8 cellular contexts compared by ENCODE assay signal in genomic region chr13:101417043-101417406, GRCh38. TPM values are rescaled to one million over a fixed set of nuclear protein-coding genes. Genes with fewer than 3 reads are reported as not detected.
DNase-seq lines count a peak whose midpoint lies in the region; ATAC-seq and TF ChIP-seq lines count a peak whose summit lies in the region.

No MANE protein-coding gene starts in this region.

- H3K4me3 ChIP-seq in upper lobe of left lung (peak overlapping the region in 3 of 4 donors; percentile 48 to 54 (median 52)), sigmoid colon (peak overlapping the region in 1 of 4 donors; percentile 45)

- H3K27me3 ChIP-seq in upper lobe of left lung (peaks cover 0 to 15% (median 7%) of the 10 kb centered on the region in 4 donors), sigmoid colon (peaks cover 9 to 29% (median 13%) of the 10 kb centered on the region in 3 donors)

- no peak overlapping the region for H3K27ac ChIP-seq in upper lobe of left lung
- H3K27ac ChIP-seq in sigmoid colon, result no peak overlapping the region

- TF ChIP-seq EP300 in upper lobe of left lung (IDR thresholded peaks at IDR 0.05) (no peak), sigmoid colon (IDR thresholded peaks at IDR 0.05) (no peak)

- WGBS in upper lobe of left lung, 2 donors, result 13 to 29% methylated on average over 3 of the region's 3 CpGs
- whole genome bisulfite sequencing in sigmoid colon, 2 donors, result 17 to 26% methylated on average over 3 of the region's 3 CpGs

- no peaks in the 10 kb centered on the region for H3K9me3 ChIP-seq in upper lobe of left lung
- H3K9me3 ChIP-seq in sigmoid colon, result no peaks in the 10 kb centered on the region

- H3K4me1 ChIP-seq in upper lobe of left lung (peaks cover 0 to 17% (median 7%) of the 10 kb centered on the region in 4 donors), sigmoid colon (peaks cover 0 to 15% (median 12%) of the 10 kb centered on the region in 4 donors)

- DNase-seq in NCI-H1092 treated with DMSO at 0.1 percent for 48 hours (lab: John Stamatoyannopoulos, UW) (peak; percentile 99), amniotic stem cell (lab: John Stamatoyannopoulos, UW) (peak; percentile 7), islet precursor cell (peak; percentile 60), upper lobe of left lung (no peak), sigmoid colon (no peak), retina (no peak), T1000 (lab: John Stamatoyannopoulos, UW) (no peak)
- no peak for DNase-seq in effector CD8-positive, alpha-beta T cell (lab: John Stamatoyannopoulos, UW)

- H3K36me3 ChIP-seq in upper lobe of left lung (no peaks in the 10 kb centered on the region), sigmoid colon (no peaks in the 10 kb centered on the region)

- intact Hi-C loops in sigmoid colon (cut with DNase I), result no loop called here

- no peak for TF ChIP-seq POLR2A in upper lobe of left lung (IDR thresholded peaks at IDR 0.05)
- TF ChIP-seq POLR2A in sigmoid colon (IDR thresholded peaks at IDR 0.05), result no peak

- TF ChIP-seq CTCF in upper lobe of left lung (IDR thresholded peaks at IDR 0.05), result no peak
- no peak for TF ChIP-seq CTCF in sigmoid colon (IDR thresholded peaks at IDR 0.05)

- ATAC-seq in upper lobe of left lung (ENCODE audit: low FRiP score in 2 of 2), result peak in 1 of 2 donors; percentile 20

RNA-seq across cellular contexts. Expression of gene NALCN, which starts 0.7 kb away (rescaled TPM):
- total RNA-seq in upper lobe of left lung (1 to 10 TPM in 3 of 6 donors, under 1 TPM in 3; under 0.01 to 1.8 (median 1.1) TPM), sigmoid colon (1 to 10 TPM in 1 of 4 donors, under 1 TPM in 3; 0.33 to 1.1 (median 0.83) TPM)
- under 1 TPM in 1 of 3 donors, not detected in 2; 0.23 TPM for polyA plus RNA-seq in sigmoid colon

RNA-seq across cellular contexts. Expression of gene ITGBL1, which starts 35.5 kb away (rescaled TPM):
- total RNA-seq in upper lobe of left lung, result 10 to 100 TPM in 5 of 6 donors, 1 to 10 TPM in 1; 5.2 to 51.9 (median 21.9) TPM
- 10 to 100 TPM in 1 of 4 donors, 1 to 10 TPM in 2, under 1 TPM in 1; 0.81 to 15.0 (median 1.6) TPM for total RNA-seq in sigmoid colon
- 1 to 10 TPM in 1 of 3 donors, under 1 TPM in 1, not detected in 1; 0.16 to 3.0 TPM for polyA plus RNA-seq in sigmoid colon

Comparison
In these comparisons a context has a peak if more than half of its experiments do, and no peak if none do; other contexts are left out.
1. DNase-seq: peak in NCI-H1092 treated with DMSO at 0.1 percent for 48 hours (single experiment), amniotic stem cell (single experiment) and islet precursor cell (single experiment); none in upper lobe of left lung (0 of 2), effector CD8-positive, alpha-beta T cell (single experiment), sigmoid colon (single experiment), retina (single experiment) and T1000 (single experiment).